ENCODE assay signal across 2 cellular contexts in the genomic region with DNA sequence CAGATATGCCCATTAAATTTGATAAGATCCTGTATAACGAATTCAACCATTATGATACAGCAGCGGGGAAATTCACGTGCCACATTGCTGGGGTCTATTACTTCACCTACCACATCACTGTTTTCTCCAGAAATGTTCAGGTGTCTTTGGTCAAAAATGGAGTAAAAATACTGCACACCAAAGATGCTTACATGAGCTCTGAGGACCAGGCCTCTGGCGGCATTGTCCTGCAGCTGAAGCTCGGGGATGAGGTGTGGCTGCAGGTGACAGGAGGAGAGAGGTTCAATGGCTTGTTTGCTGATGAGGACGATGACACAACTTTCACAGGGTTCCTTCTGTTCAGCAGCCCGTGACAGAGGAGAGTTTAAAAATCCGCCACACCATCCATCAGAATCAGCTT. TPM values are rescaled to one million over a fixed set of nuclear protein-coding genes. Genes with fewer than 3 reads are reported as not detected.
"Had no signal": no experiment of that assay in that cellular context is flagged by ENCODE, and none has a peak within 500 bp of the region (broad histone marks: within the 10 kb centered on the region; RNA-seq: fewer than 3 reads in every experiment).

No MANE protein-coding gene starts in this region.

RNA-seq across cellular contexts. Expression of a gene that starts 12.0 kb away (rescaled TPM):
- total RNA-seq: K562 had no signal
- polyA plus RNA-seq: IgD-negative memory B cell, K562 had no signal
